In genomic region chr20:36243726-36244125, GRCh38 we compare ENCODE assay signal across 23 cellular contexts.
"Had no signal": no experiment of that assay in that cellular context is flagged by ENCODE, and none has a peak within 500 bp of the region (broad histone marks: within the 10 kb centered on the region; RNA-seq: fewer than 3 reads in every experiment).

No MANE protein-coding gene starts in this region.

- ATAC-seq: foreskin keratinocyte; left cardiac atrium; left ventricle myocardium superior; psoas muscle; sciatic nerve; stimulated activated naive B cell treated with anti-CD40 and anti-IgM and Interleukin-4, amounts not matched to agents 10 μg/mL and 1 μg/mL and 100 μg/mL, for 72 hours; stimulated activated naive CD8-positive, alpha-beta T cell treated with anti-CD3 and anti-CD28 coated beads, Interleukin-15, amount 100 ng/mL, for 72 hours had no signal

- H3K9me3 ChIP-seq: colonic mucosa, psoas muscle, testis, tibial nerve had no signal

- H3K27ac ChIP-seq: colonic mucosa, foreskin keratinocyte, psoas muscle, skin epidermis, testis, tibial nerve had no signal

- FAIRE-seq: endothelial cell of umbilical vein, kidney had no signal

- H3K4me1 ChIP-seq: colonic mucosa, foreskin keratinocyte had no signal

- DNase-seq: colonic mucosa; effector CD4-positive, alpha-beta T cell; endodermal cell; foreskin keratinocyte; immature natural killer cell; kidney; left cardiac atrium; left ventricle myocardium superior; mesenchymal stem cell; midbrain; naive B cell; psoas muscle; retina; stimulated activated CD4-positive, alpha-beta T cell treated with anti-CD3 and anti-CD28 coated beads, Interleukin-2, amount 100 ng/mL, for 24 hours; stimulated activated CD4-positive, alpha-beta T cell treated with anti-CD3 and anti-CD28 coated beads, Interleukin-4, amount 100 ng/mL, for 4 hours; stimulated activated naive B cell treated with anti-CD40 and anti-IgM and Interleukin-4, amounts not matched to agents 10 μg/mL and 1 μg/mL and 100 μg/mL, for 72 hours; stimulated activated naive CD8-positive, alpha-beta T cell treated with anti-CD3 and anti-CD28 coated beads, Interleukin-15, amount 100 ng/mL, for 72 hours; testis had no signal

- H3K4me3 ChIP-seq: colonic mucosa, lung, psoas muscle, skin epidermis, testis, tibial nerve had no signal

- H3K27me3 ChIP-seq: colonic mucosa, foreskin keratinocyte, testis, tibial nerve had no signal
